ENCODE assay signal across 8 cellular contexts in genomic region chr19:17687857-17688784, GRCh38. TPM values are rescaled to one million over a fixed set of nuclear protein-coding genes. Genes with fewer than 3 reads are reported as not detected.
DNase-seq lines count a peak whose midpoint lies in the region; ATAC-seq and TF ChIP-seq lines count a peak whose summit lies in the region.

Gene UNC13A, minus strand, starts transcription at chr19:17688354. Its CDS starts 155 bp downstream, at chr19:17688199.

- no peaks in the 10 kb centered on the region for H3K79me2 ChIP-seq in parathyroid adenoma

- no peaks in the 10 kb centered on the region for H3K36me3 Mint-ChIP-seq in activated T-helper 2 cell treated with anti-CD3 and anti-CD28 coated beads, Interferon-gamma antibody, Interleukin-2, Interleukin-4, amounts not matched to agents 10 μg/mL and 5 μg/mL and 100 μg/mL, durations not matched to agents 14 hours and 24 hours and 36 hours (ENCODE audit: low read depth)

- no peaks in the 10 kb centered on the region for H3K36me3 ChIP-seq in parathyroid adenoma (ENCODE audit: control insufficient read depth, insufficient read depth, low read length)

- intact Hi-C loops in activated T-helper 2 cell treated with anti-CD3 and anti-CD28 coated beads, Interferon-gamma antibody, Interleukin-2, Interleukin-4, amounts not matched to agents 10 μg/mL and 5 μg/mL and 100 μg/mL, durations not matched to agents 14 hours and 24 hours and 36 hours (cut with micrococcal nuclease), result no loop called here

- no peak within 1 kb of the TSS for H3K4me3 Mint-ChIP-seq in activated T-helper 2 cell treated with anti-CD3 and anti-CD28 coated beads, Interferon-gamma antibody, Interleukin-2, Interleukin-4, amounts not matched to agents 10 μg/mL and 5 μg/mL and 100 μg/mL, durations not matched to agents 14 hours and 24 hours and 36 hours (ENCODE audit: low read depth)

- H3K4me3 ChIP-seq in parathyroid adenoma (ENCODE audit: low read depth, low read length), result no peak within 1 kb of the TSS

- peak within 1 kb of the TSS; percentile 64 for H3K9ac ChIP-seq in parathyroid adenoma

- DNase-seq in NCI-H1436 (lab: John Stamatoyannopoulos, UW) (peak; percentile 42), NCI-H1436 treated with DMSO at 0.1 percent for 48 hours (lab: John Stamatoyannopoulos, UW) (no peak), NCI-H748 (lab: John Stamatoyannopoulos, UW; ENCODE audit: unreplicated experiment) (peak; percentile 62), germinal center (ENCODE audit: low spot score) (peak; percentile 63), NCI-H526 treated with DMSO at 0.1 percent for 48 hours (lab: John Stamatoyannopoulos, UW) (no peak)
- DNase-seq in activated T-helper 2 cell treated with anti-CD3 and anti-CD28 coated beads, Interferon-gamma antibody, Interleukin-2, Interleukin-4, amounts not matched to agents 10 μg/mL and 5 μg/mL and 100 μg/mL, durations not matched to agents 14 hours and 24 hours and 36 hours (ENCODE audit: low spot score), result peak; percentile 35

- no peaks in the 10 kb centered on the region for H3K27me3 ChIP-seq in parathyroid adenoma (ENCODE audit: control insufficient read depth, insufficient read depth, low read length)

- TF ChIP-seq CTCF in parathyroid adenoma (IDR thresholded peaks at IDR 0.05), result no peak

- H3K4me1 ChIP-seq in parathyroid adenoma, result peaks cover 4% of the 10 kb centered on the region

- H3K9me3 Mint-ChIP-seq in activated T-helper 2 cell treated with anti-CD3 and anti-CD28 coated beads, Interferon-gamma antibody, Interleukin-2, Interleukin-4, amounts not matched to agents 10 μg/mL and 5 μg/mL and 100 μg/mL, durations not matched to agents 14 hours and 24 hours and 36 hours, result no peaks in the 10 kb centered on the region

- H3K4me1 Mint-ChIP-seq in activated T-helper 2 cell treated with anti-CD3 and anti-CD28 coated beads, Interferon-gamma antibody, Interleukin-2, Interleukin-4, amounts not matched to agents 10 μg/mL and 5 μg/mL and 100 μg/mL, durations not matched to agents 14 hours and 24 hours and 36 hours (ENCODE audit: low read depth), result peaks cover 6% of the 10 kb centered on the region

- H3K4me2 ChIP-seq in parathyroid adenoma (ENCODE audit: low read length), result no peak within 1 kb of the TSS

- H3K27me3 Mint-ChIP-seq in activated T-helper 2 cell treated with anti-CD3 and anti-CD28 coated beads, Interferon-gamma antibody, Interleukin-2, Interleukin-4, amounts not matched to agents 10 μg/mL and 5 μg/mL and 100 μg/mL, durations not matched to agents 14 hours and 24 hours and 36 hours (ENCODE audit: low read depth), result peaks cover 44% of the 10 kb centered on the region

- peak within 1 kb of the TSS; percentile 64 for H3K27ac ChIP-seq in parathyroid adenoma

- peak within 1 kb of the TSS; percentile 95 for H2AFZ ChIP-seq in parathyroid adenoma

- H3K27ac Mint-ChIP-seq in activated T-helper 2 cell treated with anti-CD3 and anti-CD28 coated beads, Interferon-gamma antibody, Interleukin-2, Interleukin-4, amounts not matched to agents 10 μg/mL and 5 μg/mL and 100 μg/mL, durations not matched to agents 14 hours and 24 hours and 36 hours, result no peak within 1 kb of the TSS

- H3K9me3 ChIP-seq in parathyroid adenoma (ENCODE audit: control insufficient read depth, low read length), result no peaks in the 10 kb centered on the region

- ATAC-seq in HG03196 (IDR thresholded peaks at IDR 0.05; ENCODE audit: unreplicated experiment), result no peak

RNA-seq across cellular contexts. Expression of gene UNC13A, which starts in this region (rescaled TPM):
- total RNA-seq in activated T-helper 2 cell treated with anti-CD3 and anti-CD28 coated beads, Interferon-gamma antibody, Interleukin-2, Interleukin-4, amounts not matched to agents 10 μg/mL and 5 μg/mL and 100 μg/mL, durations not matched to agents 14 hours and 24 hours and 36 hours, result 0.02 TPM in 1 of 2 replicates, not detected in the other

Comparison
In these comparisons a context has a peak if more than half of its experiments do, and no peak if none do; other contexts are left out.
1. DNase-seq: peak in NCI-H1436 (single experiment), NCI-H748 (single experiment) and germinal center (single experiment); none in NCI-H1436 treated with DMSO at 0.1 percent for 48 hours (single experiment) and NCI-H526 treated with DMSO at 0.1 percent for 48 hours (single experiment).
2. Peak in DNase-seq in activated T-helper 2 cell treated with anti-CD3 and anti-CD28 coated beads, Interferon-gamma antibody, Interleukin-2, Interleukin-4, amounts not matched to agents 10 μg/mL and 5 μg/mL and 100 μg/mL, durations not matched to agents 14 hours and 24 hours and 36 hours; RNA of the gene not detected or under 1 TPM.